Comparison of ENCODE assay signal across 10 cellular contexts in genomic region chr19:42911731-42912130, GRCh38. TPM values are rescaled to one million over a fixed set of nuclear protein-coding genes. Genes with fewer than 3 reads are reported as not detected.
"Had no signal": no experiment of that assay in that cellular context is flagged by ENCODE, and none has a peak within 500 bp of the region (broad histone marks: within the 10 kb centered on the region; RNA-seq: fewer than 3 reads in every experiment).

No MANE protein-coding gene starts in this region.

RNA-seq across cellular contexts. Expression of gene PSG6, which starts 6.0 kb away (rescaled TPM):
- polyA plus RNA-seq: naive thymus-derived CD8-positive, alpha-beta T cell; neural cell; ovary; pancreas; psoas muscle; right cardiac atrium; sigmoid colon; small intestine; smooth muscle cell; spleen had no signal

RNA-seq across cellular contexts. Expression of gene PSG7, which starts 25.3 kb away (rescaled TPM):
- polyA plus RNA-seq: naive thymus-derived CD8-positive, alpha-beta T cell; neural cell; pancreas; right cardiac atrium; sigmoid colon; small intestine; smooth muscle cell; spleen had no signal

RNA-seq across cellular contexts. Expression of gene PSG1, which starts 32.2 kb away (rescaled TPM):
- polyA plus RNA-seq: naive thymus-derived CD8-positive, alpha-beta T cell; neural cell; pancreas; right cardiac atrium; sigmoid colon; small intestine; smooth muscle cell; spleen had no signal
